29 cellular contexts compared by ENCODE assay signal in the genomic region with DNA sequence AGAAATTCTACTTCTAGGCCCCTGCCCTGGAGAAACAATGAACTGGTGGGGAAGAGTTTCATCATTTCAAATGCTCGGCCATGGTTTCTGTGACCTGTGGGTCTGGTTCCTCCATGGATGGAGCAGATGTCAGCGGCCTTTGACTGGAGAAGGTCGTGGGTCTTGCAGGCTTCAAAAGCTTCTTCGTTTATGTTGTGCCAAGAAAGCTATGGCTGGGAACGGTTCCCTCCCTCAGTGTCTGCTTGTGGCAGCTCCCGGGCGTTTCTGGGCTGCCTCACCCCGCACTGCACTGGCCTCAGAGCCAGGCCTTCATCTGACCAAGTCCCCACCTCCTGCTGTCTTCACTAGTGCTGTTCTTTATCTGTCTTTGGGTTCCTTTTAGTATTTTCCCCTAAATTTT. TPM values are rescaled to one million over a fixed set of nuclear protein-coding genes. Genes with fewer than 3 reads are reported as not detected.
DNase-seq lines count a peak whose midpoint lies in the region; ATAC-seq and TF ChIP-seq lines count a peak whose summit lies in the region.
"Had no signal": no experiment of that assay in that cellular context is flagged by ENCODE, and none has a peak within 500 bp of the region (broad histone marks: within the 10 kb centered on the region; RNA-seq: fewer than 3 reads in every experiment).

No MANE protein-coding gene starts in this region.

- H3K9me3 ChIP-seq in body of pancreas (no peaks in the 10 kb centered on the region), mesenchymal stem cell (ENCODE audit: control insufficient read depth, low read length) (no peaks in the 10 kb centered on the region), sigmoid colon (no peaks in the 10 kb centered on the region)
- H3K9me3 ChIP-seq: HAP-1, heart left ventricle, left lung, neutrophil, suprapubic skin, uterus had no signal

- H3K4me3 ChIP-seq in body of pancreas: no peak overlapping the region
- no peak overlapping the region for H3K4me3 ChIP-seq in mesenchymal stem cell (ENCODE audit: insufficient read depth in 1 of 2, low read depth in 1 of 2, low read length in 2 of 2)
- H3K4me3 ChIP-seq in sigmoid colon: no peak overlapping the region
- H3K4me3 ChIP-seq: GM12878, HAP-1, heart left ventricle, left lung, suprapubic skin, uterus had no signal

- H2AK5ac ChIP-seq in mesenchymal stem cell (ENCODE audit: low read length, severe bottlenecking): peak overlapping the region; percentile 79

- H3K9ac ChIP-seq in mesenchymal stem cell (ENCODE audit: low read length): no peak overlapping the region

- no peak for TF ChIP-seq EP300 in sigmoid colon (IDR thresholded peaks at IDR 0.05)

- no peak overlapping the region for H3K23ac ChIP-seq in mesenchymal stem cell (ENCODE audit: low read length in 2 of 2)

- H3K4me1 Mint-ChIP-seq in nephron progenitor cell: peaks cover 59% of the 10 kb centered on the region
- H3K4me1 Mint-ChIP-seq: activated CD4-positive, alpha-beta T cell treated with anti-CD3 and anti-CD28 coated beads, Interleukin-2, amount 10 ng/mL, durations not matched to agents 24 days and 14 days; stimulated activated memory B cell treated with anti-CD40 and anti-IgM and Interleukin-4, amounts not matched to agents 10 μg/mL and 1 μg/mL and 100 μg/mL, for 72 hours had no signal

- intact Hi-C loops in Right ventricle myocardium inferior (cut with DNase I) (no loop called here), cardiac septum (cut with DNase I) (no loop called here), body of pancreas (cut with DNase I) (no loop called here), sigmoid colon (cut with DNase I) (no loop called here)

- TF ChIP-seq CTCF in body of pancreas (IDR thresholded peaks at IDR 0.05) (no peak), sigmoid colon (IDR thresholded peaks at IDR 0.05) (no peak), nephron progenitor cell (IDR thresholded peaks at IDR 0.05) (no peak)

- no peak overlapping the region for H2BK120ac ChIP-seq in mesenchymal stem cell (ENCODE audit: low read depth, low read length)

- peak overlapping the region; percentile 52 for H4K91ac ChIP-seq in mesenchymal stem cell (ENCODE audit: low read length)

- peak overlapping the region; percentile 10 for H2BK5ac ChIP-seq in mesenchymal stem cell (ENCODE audit: low read depth, low read length, poor library complexity, severe bottlenecking)

- H3K27ac Mint-ChIP-seq in nephron progenitor cell: no peak overlapping the region
- H3K27ac Mint-ChIP-seq: activated CD4-positive, alpha-beta T cell treated with anti-CD3 and anti-CD28 coated beads, Interleukin-2, amount 10 ng/mL, durations not matched to agents 24 days and 14 days; activated T-cell treated with anti-CD3 and anti-CD28 coated beads, Interleukin-2, amount 50 U/mL, for 72 hours; stimulated activated memory B cell treated with anti-CD40 and anti-IgM and Interleukin-4, amounts not matched to agents 10 μg/mL and 1 μg/mL and 100 μg/mL, for 72 hours; T-helper 17 cell had no signal

- H3K36me3 ChIP-seq in body of pancreas (replicated peaks in 1 of 2; ENCODE audit: insufficient read depth in 1 of 2, low read depth in 2 of 2): no peaks in the 10 kb centered on the region
- H3K36me3 ChIP-seq in mesenchymal stem cell (ENCODE audit: control insufficient read depth in 1 of 2, insufficient read depth in 2 of 2, low read depth in 1 of 2, low read length in 2 of 2): peaks cover 0 to 2% of the 10 kb centered on the region in 2 experiments
- H3K36me3 ChIP-seq in sigmoid colon: no peaks in the 10 kb centered on the region
- H3K36me3 ChIP-seq: HAP-1, heart left ventricle, left lung, neutrophil, suprapubic skin, uterus had no signal

- WGBS in body of pancreas, 2 donors: 50 to 76% methylated on average over 7 to 8 of the region's 8 CpGs
- WGBS in mesenchymal stem cell: 73% methylated on average over 7 of the region's 8 CpGs
- 84 to 87% methylated on average over 8 of the region's 8 CpGs for WGBS in sigmoid colon, 2 donors

- ATAC-seq in Right ventricle myocardium inferior (no peak), body of pancreas (no peak), HG03571 (IDR thresholded peaks at IDR 0.05; ENCODE audit: unreplicated experiment) (no peak)
- ATAC-seq: activated T-cell treated with anti-CD3 and anti-CD28 coated beads, Interleukin-2, amount 50 U/mL, for 72 hours; GM12878; heart left ventricle; left lung; stimulated activated memory B cell treated with anti-CD40 and anti-IgM and Interleukin-4, amounts not matched to agents 10 μg/mL and 1 μg/mL and 100 μg/mL, for 72 hours; T-helper 17 cell had no signal

- no peaks in the 10 kb centered on the region for H3K9me3 Mint-ChIP-seq in nephron progenitor cell
- H3K9me3 Mint-ChIP-seq: activated CD4-positive, alpha-beta T cell treated with anti-CD3 and anti-CD28 coated beads, Interleukin-2, amount 10 ng/mL, durations not matched to agents 24 days and 14 days; activated T-cell treated with anti-CD3 and anti-CD28 coated beads, Interleukin-2, amount 50 U/mL, for 72 hours; stimulated activated memory B cell treated with anti-CD40 and anti-IgM and Interleukin-4, amounts not matched to agents 10 μg/mL and 1 μg/mL and 100 μg/mL, for 72 hours had no signal

- H3K4ac ChIP-seq in mesenchymal stem cell (ENCODE audit: low read depth in 1 of 2, low read length in 2 of 2): peak overlapping the region in 1 of 2 experiments; percentile 9

- no peak overlapping the region for H2AFZ ChIP-seq in mesenchymal stem cell (ENCODE audit: low read depth, low read length)

- TF ChIP-seq POLR2A in body of pancreas (IDR thresholded peaks at IDR 0.05) (no peak), sigmoid colon (IDR thresholded peaks at IDR 0.05) (no peak)

- peak overlapping the region in 1 of 2 experiments; percentile 51 for H2BK12ac ChIP-seq in mesenchymal stem cell (ENCODE audit: low read length in 2 of 2)

- no peak overlapping the region for H3K4me2 ChIP-seq in mesenchymal stem cell (ENCODE audit: low read length, poor library complexity, severe bottlenecking)

- peak overlapping the region; percentile 35 for H4K8ac ChIP-seq in mesenchymal stem cell (ENCODE audit: low read length)

- H3K27me3 Mint-ChIP-seq in nephron progenitor cell (ENCODE audit: low read depth, poor library complexity): peaks cover 21% of the 10 kb centered on the region
- H3K27me3 Mint-ChIP-seq: activated CD4-positive, alpha-beta T cell treated with anti-CD3 and anti-CD28 coated beads, Interleukin-2, amount 10 ng/mL, durations not matched to agents 24 days and 14 days had no signal

- H3K18ac ChIP-seq in mesenchymal stem cell (ENCODE audit: low read depth in 1 of 2, low read length in 2 of 2): no peak overlapping the region

- H3K36me3 Mint-ChIP-seq in nephron progenitor cell (ENCODE audit: low read depth): no peaks in the 10 kb centered on the region
- H3K36me3 Mint-ChIP-seq: stimulated activated memory B cell treated with anti-CD40 and anti-IgM and Interleukin-4, amounts not matched to agents 10 μg/mL and 1 μg/mL and 100 μg/mL, for 72 hours had no signal

- peaks cover 46% of the 10 kb centered on the region for H3K4me1 ChIP-seq in body of pancreas
- H3K4me1 ChIP-seq in mesenchymal stem cell (ENCODE audit: control insufficient read depth, insufficient read depth, low read depth, low read length): peaks cover 59% of the 10 kb centered on the region
- peaks cover 0 to 22% (median 19%) of the 10 kb centered on the region in 4 donors for H3K4me1 ChIP-seq in sigmoid colon
- H3K4me1 ChIP-seq: HAP-1 had no signal

- no peak overlapping the region for H2BK15ac ChIP-seq in mesenchymal stem cell (ENCODE audit: low read depth, poor library complexity, severe bottlenecking)

- H3K79me1 ChIP-seq in mesenchymal stem cell (replicated peaks; ENCODE audit: low read length, poor library complexity, severe bottlenecking): no peaks in the 10 kb centered on the region

- DNase-seq in Right ventricle myocardium inferior (ENCODE audit: missing footprints) (peak; percentile 18), cardiac septum (ENCODE audit: low spot score) (no peak), body of pancreas (peak in 1 of 4 donors; percentile 8), mesenchymal stem cell (no peak), sigmoid colon (peak; percentile 38), nephron progenitor cell (no peak)
- no peak for DNase-seq in activated CD4-positive, alpha-beta T cell treated with anti-CD3 and anti-CD28 coated beads for 1 hour
- DNase-seq: activated CD4-positive, alpha-beta T cell treated with anti-CD3 and anti-CD28 coated beads, Interleukin-2, amount 10 ng/mL, durations not matched to agents 24 days and 14 days; activated naive CD4-positive, alpha-beta T cell treated with Interleukin-2 at 50 U/mL for 16 hours; activated T-cell treated with anti-CD3 and anti-CD28 coated beads, Interleukin-2, amount 50 U/mL, for 72 hours; cerebellar nuclear complex; COR-L47; DND-41; NCI-H1048; NCI-H187; NCI-H526 treated with DMSO at 0.1 percent for 48 hours; small intestine; T-helper 17 cell; uterus had no signal

- no peaks in the 10 kb centered on the region for H3K27me3 ChIP-seq in body of pancreas
- peaks cover 0 to 20% of the 10 kb centered on the region in 2 experiments for H3K27me3 ChIP-seq in mesenchymal stem cell (ENCODE audit: control insufficient read depth in 1 of 2, insufficient read depth in 1 of 2, low read length in 2 of 2)
- H3K27me3 ChIP-seq in sigmoid colon: no peaks in the 10 kb centered on the region
- H3K27me3 ChIP-seq: heart left ventricle, left lung, uterus had no signal

- H3K14ac ChIP-seq in mesenchymal stem cell (ENCODE audit: low read length in 2 of 2): no peak overlapping the region

- H3K27ac ChIP-seq in body of pancreas (peak overlapping the region in 3 of 4 donors; percentile 6 to 50 (median 29)), mesenchymal stem cell (ENCODE audit: low read length, poor library complexity, severe bottlenecking) (peak overlapping the region; percentile 50), sigmoid colon (no peak overlapping the region)
- H3K27ac ChIP-seq: heart left ventricle, HL-60, left lung, neutrophil, SK-N-MC, suprapubic skin, uterus had no signal

- H3K4me3 Mint-ChIP-seq in nephron progenitor cell: no peak overlapping the region
- H3K4me3 Mint-ChIP-seq: activated CD4-positive, alpha-beta T cell treated with anti-CD3 and anti-CD28 coated beads, Interleukin-2, amount 10 ng/mL, durations not matched to agents 24 days and 14 days; activated T-cell treated with anti-CD3 and anti-CD28 coated beads, Interleukin-2, amount 50 U/mL, for 72 hours; stimulated activated memory B cell treated with anti-CD40 and anti-IgM and Interleukin-4, amounts not matched to agents 10 μg/mL and 1 μg/mL and 100 μg/mL, for 72 hours; T-helper 17 cell had no signal

RNA-seq across cellular contexts. Expression of a gene that starts 46.4 kb away (rescaled TPM):
- total RNA-seq in Right ventricle myocardium inferior (16.9 TPM), cardiac septum (20.1 TPM), body of pancreas (10 to 100 TPM; 16.3 to 46.1 TPM), sigmoid colon (10 to 100 TPM; 13.0 to 31.3 (median 20.9) TPM)
- polyA plus RNA-seq in mesenchymal stem cell (2013, experiment 1 of 2): 75.1 TPM
- 76.3 TPM for polyA plus RNA-seq in mesenchymal stem cell (2013, experiment 2 of 2)
- polyA plus RNA-seq in sigmoid colon: 10 to 100 TPM in 1 of 3 donors, 1 to 10 TPM in 2; 2.5 to 21.6 (median 3.0) TPM

Comparison
In these comparisons a context has a peak if more than half of its experiments do, and no peak if none do; other contexts are left out.
1. DNase-seq: peak in Right ventricle myocardium inferior (single experiment) and sigmoid colon (single experiment); none in cardiac septum (single experiment), mesenchymal stem cell (single experiment), activated CD4-positive, alpha-beta T cell treated with anti-CD3 and anti-CD28 coated beads for 1 hour (single experiment) and nephron progenitor cell (single experiment).
2. H3K27ac ChIP-seq: peak in body of pancreas (3 of 4) and mesenchymal stem cell (single experiment); none in sigmoid colon (0 of 4).